ENCODE assay signal across 30 cellular contexts in the genomic region with DNA sequence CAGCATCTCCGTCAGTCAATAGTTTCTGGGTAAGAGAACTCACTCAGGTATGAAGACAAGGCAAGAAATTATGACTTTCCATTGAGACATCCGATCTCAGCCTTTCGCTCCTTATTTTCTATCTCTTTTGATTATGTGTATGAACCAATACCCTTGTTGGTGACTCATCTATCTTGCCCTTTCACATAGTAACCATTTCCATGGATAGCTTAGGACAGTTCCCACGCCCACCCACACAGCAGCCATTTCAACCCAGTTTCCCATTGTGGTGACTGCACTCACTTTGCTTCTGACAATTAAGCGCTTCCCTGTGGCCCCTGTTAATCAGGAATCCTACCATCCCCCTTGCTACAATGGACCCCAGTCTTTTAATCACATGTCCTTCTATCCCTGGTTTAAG.
DNase-seq lines count a peak whose midpoint lies in the region; ATAC-seq, FAIRE-seq and TF ChIP-seq lines count a peak whose summit lies in the region.
"Had no signal": no experiment of that assay in that cellular context is flagged by ENCODE, and none has a peak within 500 bp of the region (broad histone marks: within the 10 kb centered on the region; RNA-seq: fewer than 3 reads in every experiment).

No MANE protein-coding gene starts in this region.

- ATAC-seq in natural killer cell, result no peak
- ATAC-seq: GM23338, Panc1 had no signal

- no peak overlapping the region for H3K4me2 ChIP-seq in fibroblast of lung (ENCODE audit: extremely low read depth, insufficient read depth, low read length)
- H3K4me2 ChIP-seq: BLaER1, GM23338 had no signal

- FAIRE-seq in bronchial epithelial cell (lab: Jason Lieb, UNC), result no peak
- FAIRE-seq: A204.1, HTR-8/SVneo had no signal

- H3K27me3 Mint-ChIP-seq in natural killer cell (ENCODE audit: low read depth in 2 of 2) (no peaks in the 10 kb centered on the region), Calu3 (ENCODE audit: unreplicated experiment) (no peaks in the 10 kb centered on the region)
- H3K27me3 Mint-ChIP-seq: CD4-positive, alpha-beta T cell had no signal

- H3K4me1 ChIP-seq in fibroblast of lung (ENCODE audit: control insufficient read depth, extremely low read depth, insufficient read depth, low read length), result no peaks in the 10 kb centered on the region
- H3K4me1 ChIP-seq: BLaER1 had no signal

- no peak overlapping the region for H3K4me3 ChIP-seq in bronchial epithelial cell (ENCODE audit: low read depth, low read length)
- H3K4me3 ChIP-seq in fibroblast of lung (replicated peaks in 1 of 4; ENCODE audit: control extremely low read depth in 1 of 4, insufficient read depth in 1 of 4, low read depth in 3 of 4, low read length in 4 of 4), result no peak overlapping the region
- H3K4me3 ChIP-seq: BLaER1, GM23338, MG63 had no signal

- H3K9me3 Mint-ChIP-seq in natural killer cell, result peaks cover 5 to 16% of the 10 kb centered on the region in 2 donors
- peaks cover 4% of the 10 kb centered on the region for H3K9me3 Mint-ChIP-seq in Calu3 (ENCODE audit: low read depth, unreplicated experiment)
- H3K9me3 Mint-ChIP-seq: CD4-positive, alpha-beta T cell; GM23338; H9; HFFc6 had no signal

- no peak overlapping the region for H3K27ac Mint-ChIP-seq in natural killer cell
- H3K27ac Mint-ChIP-seq in Calu3 (ENCODE audit: unreplicated experiment), result no peak overlapping the region
- H3K27ac Mint-ChIP-seq: CD4-positive, alpha-beta T cell; GM23338; H9; HFFc6 had no signal

- intact Hi-C loops in natural killer cell (cut with micrococcal nuclease), result no loop called here
- intact Hi-C loops in Calu3 (cut with micrococcal nuclease; ENCODE audit: unreplicated experiment), result no loop called here

- no peaks in the 10 kb centered on the region for H3K4me1 Mint-ChIP-seq in natural killer cell
- H3K4me1 Mint-ChIP-seq in Calu3 (ENCODE audit: low read depth, unreplicated experiment), result no peaks in the 10 kb centered on the region

- no peak overlapping the region for H2AFZ ChIP-seq in fibroblast of lung (ENCODE audit: low read length)
- H2AFZ ChIP-seq: GM23338 had no signal

- H3K27me3 ChIP-seq in bronchial epithelial cell (ENCODE audit: control insufficient read depth, insufficient read depth, low read length), result no peaks in the 10 kb centered on the region
- no peaks in the 10 kb centered on the region for H3K27me3 ChIP-seq in fibroblast of lung (ENCODE audit: control insufficient read depth, insufficient read depth, low read length)
- H3K27me3 ChIP-seq: BLaER1, MG63 had no signal

- no peak overlapping the region for H3K27ac ChIP-seq in fibroblast of lung (ENCODE audit: insufficient read depth, low read length)
- H3K27ac ChIP-seq: BLaER1, RWPE1 had no signal

- no TSS peak for BruUV-seq in Calu3 (replicated peaks; lab: Mats Ljungman, UMichigan)

- CTCF ChIA-PET in Calu3 (lab: Charles Lee), result no interaction called here

- TF ChIP-seq CTCF in bronchial epithelial cell (IDR thresholded peaks at IDR 0.05; ENCODE audit: insufficient read depth, low read length, severe bottlenecking) (no peak), fibroblast of lung (conservative IDR thresholded peaks at IDR 0.05 in 1 of 2, IDR thresholded peaks at IDR 0.05 in 1 of 2; ENCODE audit: low read depth in 1 of 2, low read length in 2 of 2) (no peak), natural killer cell (IDR thresholded peaks at IDR 0.05) (no peak), Calu3 (IDR thresholded peaks at IDR 0.05; ENCODE audit: unreplicated experiment) (no peak)

- no peaks in the 10 kb centered on the region for H4K20me1 ChIP-seq in fibroblast of lung (ENCODE audit: control insufficient read depth, extremely low read depth, insufficient read depth, low read length)
- H4K20me1 ChIP-seq: BLaER1 had no signal

- H3K36me3 Mint-ChIP-seq in natural killer cell, result no peaks in the 10 kb centered on the region
- H3K36me3 Mint-ChIP-seq in Calu3 (ENCODE audit: insufficient read depth, unreplicated experiment), result no peaks in the 10 kb centered on the region

- no peaks in the 10 kb centered on the region for H3K9me3 ChIP-seq in fibroblast of lung (ENCODE audit: control insufficient read depth, insufficient read depth, low read depth, low read length)
- H3K9me3 ChIP-seq: BLaER1, MG63 had no signal

- H3K36me3 ChIP-seq in bronchial epithelial cell (ENCODE audit: control insufficient read depth, insufficient read depth, low read length) (no peaks in the 10 kb centered on the region), fibroblast of lung (ENCODE audit: control insufficient read depth, insufficient read depth, low read length) (no peaks in the 10 kb centered on the region)
- H3K36me3 ChIP-seq: BLaER1, MG63 had no signal

- DNase-seq in ELR (ENCODE audit: low read depth) (peak; percentile 1), bronchial epithelial cell (ENCODE audit: low read depth) (peak; percentile 13), fibroblast of lung (ENCODE audit: low read depth in 2 of 2) (peak; percentile 8 to 33), renal cortical epithelial cell (ENCODE audit: low read depth) (peak; percentile 30), amygdala (lab: John Stamatoyannopoulos, UW) (no peak), natural killer cell (no peak), Calu3 (no peak)
- DNase-seq in activated T-cell treated with anti-CD3 and anti-CD28 coated beads, Interleukin-2, amount 50 U/mL, for 1 hour, result no peak
- DNase-seq: CD4-positive, alpha-beta T cell; COR-L47; DMS79; H9; HFFc6; KBM-7; MG63; NCI-H1048; NCI-H1417 treated with DMSO at 0.1 percent for 48 hours; NCI-H187; NCI-H2081 treated with DMSO at 0.1 percent for 48 hours; NCI-H2171; NCI-H226; NCI-H510A; NCI-H69; SHP77 had no signal

- H3K4me3 Mint-ChIP-seq in natural killer cell, result no peak overlapping the region
- no peak overlapping the region for H3K4me3 Mint-ChIP-seq in Calu3 (ENCODE audit: low read depth, unreplicated experiment)
- H3K4me3 Mint-ChIP-seq: CD4-positive, alpha-beta T cell; GM23338; H9; HFFc6 had no signal

- H3K79me2 ChIP-seq in fibroblast of lung (ENCODE audit: control insufficient read depth, insufficient read depth, low read length), result no peaks in the 10 kb centered on the region

- no peak overlapping the region for H3K9ac ChIP-seq in fibroblast of lung (ENCODE audit: insufficient read depth, low read length)
- H3K9ac ChIP-seq: BLaER1 had no signal

Comparison
In these comparisons a context has a peak if more than half of its experiments do, and no peak if none do; other contexts are left out.
1. DNase-seq: peak in ELR (single experiment), bronchial epithelial cell (single experiment), fibroblast of lung (2 of 2) and renal cortical epithelial cell (single experiment); none in amygdala (0 of 56), activated T-cell treated with anti-CD3 and anti-CD28 coated beads, Interleukin-2, amount 50 U/mL, for 1 hour (single experiment), natural killer cell (single experiment) and Calu3 (single experiment).